ENCODE assay signal across 35 cellular contexts in the genomic region with DNA sequence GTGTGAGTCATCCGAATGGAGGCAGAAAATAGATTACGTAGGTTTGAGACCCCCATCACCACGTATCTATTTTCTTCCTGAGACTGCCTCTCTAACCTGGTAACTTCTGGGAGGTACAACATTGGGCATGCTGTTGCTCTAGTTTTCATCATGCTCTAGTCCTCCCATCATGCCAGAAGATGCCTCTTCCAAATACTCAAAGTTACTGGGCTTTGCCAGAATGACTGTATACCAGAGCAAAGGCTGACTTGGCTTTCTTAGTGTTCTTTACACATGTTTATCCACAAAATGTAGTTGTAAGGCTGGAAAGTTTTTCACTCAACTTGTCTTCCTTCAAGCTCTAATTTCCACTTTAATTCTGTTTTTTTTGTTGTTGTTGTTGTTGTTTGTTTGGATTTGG.
"Had no signal": no experiment of that assay in that cellular context is flagged by ENCODE, and none has a peak within 500 bp of the region (broad histone marks: within the 10 kb centered on the region; RNA-seq: fewer than 3 reads in every experiment).

No MANE protein-coding gene starts in this region.

- H3K4me1 Mint-ChIP-seq: activated B cell treated with CpG ODN at 0.5 μM for 24 hours; activated CD4-positive, alpha-beta T cell treated with anti-CD3 and anti-CD28 coated beads, Interleukin-2, amount 10 ng/mL, durations not matched to agents 24 days and 14 days; activated naive CD8-positive, alpha-beta T cell treated with anti-CD3 and anti-CD28 coated beads for 36 hours; activated T-helper 17 cell treated with anti-CD3 and anti-CD28 coated beads, Interleukin-2, amount 50 U/mL, for 72 hours had no signal

- H3K36me3 Mint-ChIP-seq: activated CD4-positive, alpha-beta memory T cell treated with anti-CD3 and anti-CD28 coated beads for 36 hours; activated naive CD4-positive, alpha-beta T cell treated with anti-CD3 and anti-CD28 coated beads, Interleukin-2, amount 50 U/mL, for 72 hours; activated naive CD8-positive, alpha-beta T cell treated with anti-CD3 and anti-CD28 coated beads for 36 hours had no signal

- H3K27me3 Mint-ChIP-seq: activated CD8-positive, alpha-beta T cell treated with anti-CD3 and anti-CD28 coated beads for 36 hours; activated T-helper 17 cell treated with anti-CD3 and anti-CD28 coated beads, Interleukin-2, amount 50 U/mL, for 72 hours had no signal

- H3K4me3 Mint-ChIP-seq: activated B cell treated with CpG ODN at 0.5 μM for 24 hours; activated CD4-positive, alpha-beta memory T cell treated with anti-CD3 and anti-CD28 coated beads for 36 hours; activated CD4-positive, alpha-beta T cell treated with anti-CD3 and anti-CD28 coated beads, Interleukin-2, amount 10 ng/mL, durations not matched to agents 24 days and 14 days; activated CD8-positive, alpha-beta T cell treated with anti-CD3 and anti-CD28 coated beads for 36 hours; activated naive CD4-positive, alpha-beta T cell treated with anti-CD3 and anti-CD28 coated beads for 36 hours; activated naive CD8-positive, alpha-beta T cell treated with anti-CD3 and anti-CD28 coated beads for 36 hours; activated T-cell treated with anti-CD3 and anti-CD28 coated beads, Interleukin-2, amount 50 U/mL, for 4 hours; activated T-cell treated with anti-CD3 and anti-CD28 coated beads, Interleukin-2, amount 50 U/mL, for 72 hours; activated T-helper 1 cell treated with anti-CD3 and anti-CD28 coated beads, Interleukin-12 subunit alpha, Interleukin-12 subunit beta, Interleukin-2, Interleukin-4 antibody, amounts not matched to agents 30 ng/mL and 10 ng/mL and 1 ng/mL, durations not matched to agents 14 hours and 24 hours and 36 hours; activated T-helper 17 cell treated with anti-CD3 and anti-CD28 coated beads, Interleukin-2, amount 50 U/mL, for 72 hours; T-helper 1 cell treated with Interleukin-12 subunit alpha and Interleukin-12 subunit beta and Interleukin-4 antibody, amounts not matched to agents 30 μg/mL and 1 μg/mL, for 36 hours; T-helper 2 cell treated with Interferon-gamma antibody and Interleukin-4, amounts not matched to agents 5 μg/mL and 100 μg/mL, for 36 hours had no signal

- H3K27ac Mint-ChIP-seq: activated B cell treated with CpG ODN at 0.5 μM for 24 hours; activated CD4-positive, alpha-beta memory T cell treated with anti-CD3 and anti-CD28 coated beads for 36 hours; activated CD4-positive, alpha-beta T cell treated with anti-CD3 and anti-CD28 coated beads, Interleukin-2, amount 10 ng/mL, durations not matched to agents 24 days and 14 days; activated CD8-positive, alpha-beta T cell treated with anti-CD3 and anti-CD28 coated beads for 36 hours; activated naive CD4-positive, alpha-beta T cell treated with anti-CD3 and anti-CD28 coated beads for 36 hours; activated naive CD4-positive, alpha-beta T cell treated with anti-CD3 and anti-CD28 coated beads, Interleukin-2, amount 50 U/mL, for 72 hours; activated naive CD8-positive, alpha-beta T cell treated with anti-CD3 and anti-CD28 coated beads for 36 hours; activated T-cell treated with anti-CD3 and anti-CD28 coated beads, Interleukin-2, amount 50 U/mL, for 72 hours; activated T-helper 1 cell treated with anti-CD3 and anti-CD28 coated beads, Interleukin-12 subunit alpha, Interleukin-12 subunit beta, Interleukin-2, Interleukin-4 antibody, amounts not matched to agents 30 ng/mL and 10 ng/mL and 1 ng/mL, durations not matched to agents 14 hours and 24 hours and 36 hours; activated T-helper 17 cell treated with anti-CD3 and anti-CD28 coated beads, Interleukin-2, amount 50 U/mL, for 72 hours; T-helper 1 cell treated with Interleukin-12 subunit alpha and Interleukin-12 subunit beta and Interleukin-4 antibody, amounts not matched to agents 30 μg/mL and 1 μg/mL, for 36 hours; T-helper 2 cell treated with Interferon-gamma antibody and Interleukin-4, amounts not matched to agents 5 μg/mL and 100 μg/mL, for 36 hours had no signal

- H3K27ac ChIP-seq: adrenal gland, body of pancreas, brain microvascular endothelial cell, breast epithelium, VCaP had no signal

- ATAC-seq: activated CD8-positive, alpha-beta T cell treated with anti-CD3 and anti-CD28 coated beads for 36 hours; activated naive CD4-positive, alpha-beta T cell treated with anti-CD3 and anti-CD28 coated beads, Interleukin-2, amount 50 U/mL, for 72 hours; activated T-cell treated with anti-CD3 and anti-CD28 coated beads, Interleukin-2, amount 50 U/mL, for 4 hours; activated T-cell treated with anti-CD3 and anti-CD28 coated beads, Interleukin-2, amount 50 U/mL, for 72 hours; activated T-helper 17 cell treated with anti-CD3 and anti-CD28 coated beads, Interleukin-2, amount 50 U/mL, for 72 hours; body of pancreas had no signal

- H3K4me1 ChIP-seq: adrenal gland, body of pancreas, breast epithelium had no signal

- H3K9me3 Mint-ChIP-seq: activated B cell treated with CpG ODN at 0.5 μM for 24 hours; activated CD4-positive, alpha-beta memory T cell treated with anti-CD3 and anti-CD28 coated beads for 36 hours; activated CD4-positive, alpha-beta T cell treated with anti-CD3 and anti-CD28 coated beads, Interleukin-2, amount 10 ng/mL, durations not matched to agents 24 days and 14 days; activated naive CD4-positive, alpha-beta T cell treated with anti-CD3 and anti-CD28 coated beads for 36 hours; activated naive CD4-positive, alpha-beta T cell treated with anti-CD3 and anti-CD28 coated beads, Interleukin-2, amount 50 U/mL, for 72 hours; activated naive CD8-positive, alpha-beta T cell treated with anti-CD3 and anti-CD28 coated beads for 36 hours; activated T-helper 1 cell treated with anti-CD3 and anti-CD28 coated beads, Interleukin-12 subunit alpha, Interleukin-12 subunit beta, Interleukin-2, Interleukin-4 antibody, amounts not matched to agents 30 ng/mL and 10 ng/mL and 1 ng/mL, durations not matched to agents 14 hours and 24 hours and 36 hours; T-helper 1 cell treated with Interleukin-12 subunit alpha and Interleukin-12 subunit beta and Interleukin-4 antibody, amounts not matched to agents 30 μg/mL and 1 μg/mL, for 36 hours; T-helper 2 cell treated with Interferon-gamma antibody and Interleukin-4, amounts not matched to agents 5 μg/mL and 100 μg/mL, for 36 hours had no signal

- H3K36me3 ChIP-seq: adrenal gland, brain microvascular endothelial cell, breast epithelium had no signal

- H3K9me3 ChIP-seq: adrenal gland, body of pancreas, breast epithelium had no signal

- DNase-seq: activated B cell treated with CpG ODN at 0.5 μM for 24 hours; activated CD4-positive, alpha-beta memory T cell treated with anti-CD3 and anti-CD28 coated beads for 36 hours; activated CD4-positive, alpha-beta T cell treated with anti-CD3 and anti-CD28 coated beads for 4 hours; activated CD4-positive, alpha-beta T cell treated with anti-CD3 and anti-CD28 coated beads, Interleukin-2, amount 10 ng/mL, durations not matched to agents 24 days and 14 days; activated CD4-positive, alpha-beta T cell treated with anti-CD3 and anti-CD28 coated beads, Interleukin-2, amount 50 U/mL, for 1 hour; activated CD4-positive, alpha-beta T cell treated with anti-CD3 and anti-CD28 coated beads, Interleukin-2, amount 50 U/mL, for 4 hours; activated CD4-positive, CD25-positive, alpha-beta regulatory T cell treated with anti-CD3 and anti-CD28 coated beads, Interleukin-2, amount 50 U/mL, for 72 hours; activated CD8-positive, alpha-beta memory T cell treated with anti-CD3 and anti-CD28 coated beads, Interleukin-2, amount 50 U/mL, for 4 hours; activated CD8-positive, alpha-beta T cell treated with anti-CD3 and anti-CD28 coated beads for 36 hours; activated effector memory CD4-positive, alpha-beta T cell treated with anti-CD3 and anti-CD28 coated beads, Interleukin-2, amount 50 U/mL, for 16 hours; activated gamma-delta T cell treated with Interleukin-2 at 50 U/mL for 16 hours; activated naive CD4-positive, alpha-beta T cell; activated naive CD4-positive, alpha-beta T cell treated with anti-CD3 and anti-CD28 coated beads for 36 hours; activated naive CD4-positive, alpha-beta T cell treated with anti-CD3 and anti-CD28 coated beads, Interleukin-2, amount 50 U/mL, for 16 hours; activated naive CD8-positive, alpha-beta T cell treated with anti-CD3 and anti-CD28 coated beads for 36 hours; activated T-cell treated with anti-CD3 and anti-CD28 coated beads for 4 hours; activated T-cell treated with anti-CD3 and anti-CD28 coated beads, Interleukin-2, amount 50 U/mL, for 1 hour; activated T-cell treated with anti-CD3 and anti-CD28 coated beads, Interleukin-2, amount 50 U/mL, for 4 hours; activated T-cell treated with anti-CD3 and anti-CD28 coated beads, Interleukin-2, amount 50 U/mL, for 72 hours; adrenal gland; amniotic stem cell; aorta; body of pancreas; brain microvascular endothelial cell; central memory CD4-positive, alpha-beta T cell; T-helper 1 cell; T-helper 2 cell; T-helper 9 cell had no signal

- H3K4me3 ChIP-seq: adrenal gland, body of pancreas, breast epithelium had no signal

- H3K27me3 ChIP-seq: adrenal gland, body of pancreas, brain microvascular endothelial cell, breast epithelium had no signal
